ENCODE assay signal across 11 cellular contexts in genomic region chr12:109827566-109828550, GRCh38. TPM values are rescaled to one million over a fixed set of nuclear protein-coding genes. Genes with fewer than 3 reads are reported as not detected.
A peak's percentile ranks its signal among the peaks of the same experiment; 100 is the strongest.
DNase-seq lines count a peak whose midpoint lies in the region; ATAC-seq and TF ChIP-seq lines count a peak whose summit lies in the region.
"Had no signal": no experiment of that assay in that cellular context is flagged by ENCODE, and none has a peak within 500 bp of the region (broad histone marks: within the 10 kb centered on the region; RNA-seq: fewer than 3 reads in every experiment).

No MANE protein-coding gene starts in this region.

- POLR2A ChIA-PET in CD8-positive, alpha-beta memory T cell (lab: Charles Lee) = no interaction called here

- TF ChIP-seq CTCF in NB4 (IDR thresholded peaks at IDR 0.05; ENCODE audit: low read depth, low read length) (no peak), lower lobe of right lung (IDR thresholded peaks at IDR 0.05) (no peak), tibial artery (IDR thresholded peaks at IDR 0.05) (no peak)

- peak overlapping the region; percentile 72 for H3K27ac ChIP-seq in lower lobe of right lung
- no peak overlapping the region for H3K27ac ChIP-seq in tibial artery
- no peak overlapping the region for H3K27ac ChIP-seq in CD8-positive, alpha-beta memory T cell (ENCODE audit: low read depth, low read length)

- peak; percentile 89 to 91 for ATAC-seq in lower lobe of right lung

- H3K27me3 Mint-ChIP-seq in CD8-positive, alpha-beta memory T cell = peaks cover 25 to 28% of the 10 kb centered on the region in 2 donors

- intact Hi-C loops in lower lobe of right lung (cut with DNase I) = no loop called here
- intact Hi-C loops in tibial artery (cut with DNase I; ENCODE audit: low total_unique reads) = no loop called here

- peak; percentile 88 for DNase-seq in NB4 (ENCODE audit: low read depth)
- DNase-seq in dermis blood vessel endothelial cell = peak; percentile 64
- peak; percentile 88 for DNase-seq in lower lobe of right lung
- peak; percentile 63 to 78 for DNase-seq in tibial artery
- no peak for DNase-seq in COLO668 (lab: John Stamatoyannopoulos, UW; ENCODE audit: unreplicated experiment)
- no peak for DNase-seq in DMS79 (lab: John Stamatoyannopoulos, UW)
- DNase-seq in CD8-positive, alpha-beta memory T cell = no peak
- DNase-seq: H9, mammary epithelial cell, NCI-H1694 treated with DMSO at 0.1 percent for 48 hours had no signal

- no peak overlapping the region for H3K4me3 ChIP-seq in NB4 (ENCODE audit: low read depth, low read length)
- H3K4me3 ChIP-seq in lower lobe of right lung = no peak overlapping the region
- H3K4me3 ChIP-seq in tibial artery = no peak overlapping the region
- H3K4me3 ChIP-seq in CD8-positive, alpha-beta memory T cell (ENCODE audit: low read length) = no peak overlapping the region

- no peak overlapping the region for H3K4me3 Mint-ChIP-seq in CD8-positive, alpha-beta memory T cell
- H3K4me3 Mint-ChIP-seq: H9 had no signal

- no peaks in the 10 kb centered on the region for H3K4me1 Mint-ChIP-seq in CD8-positive, alpha-beta memory T cell

- H3K27me3 ChIP-seq in lower lobe of right lung (ENCODE audit: low read depth) = peaks cover 25% of the 10 kb centered on the region
- H3K27me3 ChIP-seq in tibial artery = peaks cover 0 to 58% of the 10 kb centered on the region in 2 donors
- no peaks in the 10 kb centered on the region for H3K27me3 ChIP-seq in CD8-positive, alpha-beta memory T cell (ENCODE audit: insufficient read depth, low read length, poor library complexity, severe bottlenecking)

- TF ChIP-seq POLR2A in NB4 (IDR thresholded peaks at IDR 0.05; ENCODE audit: extremely low read depth, insufficient read length) = no peak

- H3K4me1 ChIP-seq in lower lobe of right lung (no peaks in the 10 kb centered on the region), tibial artery (peaks cover 0 to 6% (median under 1%) of the 10 kb centered on the region in 4 donors)
- no peaks in the 10 kb centered on the region for H3K4me1 ChIP-seq in CD8-positive, alpha-beta memory T cell (ENCODE audit: insufficient read depth, low read length)

- H3K36me3 Mint-ChIP-seq in CD8-positive, alpha-beta memory T cell = no peaks in the 10 kb centered on the region

- no peaks in the 10 kb centered on the region for H3K36me3 ChIP-seq in lower lobe of right lung
- H3K36me3 ChIP-seq in tibial artery = no peaks in the 10 kb centered on the region
- H3K36me3 ChIP-seq in CD8-positive, alpha-beta memory T cell (ENCODE audit: insufficient read depth, low read length) = no peaks in the 10 kb centered on the region

- H3K9me3 ChIP-seq in lower lobe of right lung (no peaks in the 10 kb centered on the region), tibial artery (no peaks in the 10 kb centered on the region)
- no peaks in the 10 kb centered on the region for H3K9me3 ChIP-seq in CD8-positive, alpha-beta memory T cell (ENCODE audit: low read length)

- CTCF ChIA-PET in CD8-positive, alpha-beta memory T cell (lab: Charles Lee) = interaction anchor here (2.0 kb wide), 1 partner anchor 17 kb away, joined by 6 read pairs; no protein-coding TSS in a partner anchor

- no peak overlapping the region for H3K27ac Mint-ChIP-seq in CD8-positive, alpha-beta memory T cell

- H3K9me3 Mint-ChIP-seq in CD8-positive, alpha-beta memory T cell = no peaks in the 10 kb centered on the region
- H3K9me3 Mint-ChIP-seq: H9 had no signal

RNA-seq across cellular contexts. Expression of gene TRPV4, which starts 5.3 kb away (rescaled TPM):
- total RNA-seq in dermis blood vessel endothelial cell (1.4 and 2.5 TPM in 2 replicates), lower lobe of right lung (7.7 TPM)
- total RNA-seq in CD8-positive, alpha-beta memory T cell = not detected
- polyA plus RNA-seq in CD8-positive, alpha-beta memory T cell = not detected
- total RNA-seq: G401 had no signal

RNA-seq across cellular contexts. Expression of gene GLTP, which starts 52.5 kb away (rescaled TPM):
- 60.4 and 79.8 TPM in 2 replicates for total RNA-seq in dermis blood vessel endothelial cell
- 45.3 TPM for total RNA-seq in lower lobe of right lung
- 10 to 100 TPM; 39.3 to 42.7 TPM for total RNA-seq in CD8-positive, alpha-beta memory T cell
- polyA plus RNA-seq in CD8-positive, alpha-beta memory T cell = 67.4 TPM

Comparison
In these comparisons a context has a peak if more than half of its experiments do, and no peak if none do; other contexts are left out.
1. DNase-seq: peak in NB4 (single experiment), dermis blood vessel endothelial cell (single experiment), lower lobe of right lung (single experiment) and tibial artery (2 of 2); none in COLO668 (single experiment), DMS79 (single experiment) and CD8-positive, alpha-beta memory T cell (0 of 5).